1 cellular context compared by ENCODE assay signal in genomic region chr17:49646391-49647255, GRCh38.
TF ChIP-seq lines count a peak whose summit lies in the region.

No MANE protein-coding gene starts in this region.

TF ChIP-seq in HEK293, 187 proteins besides CTCF, POLR2A, EP300 and RAD21 (continued from another document and continues in another):
- TF ChIP-seq ZBTB10 (tag by site-specific recombination; IDR thresholded peaks at IDR 0.05) (no peak), ZNF112 (tag by site-specific recombination; IDR thresholded peaks at IDR 0.05) (no peak), ZNF18 (tag by site-specific recombination; IDR thresholded peaks at IDR 0.05) (no peak), ZBTB17 (tag by site-specific recombination; IDR thresholded peaks at IDR 0.05) (peak; percentile 18; the same call in 1 of the 2 replicates), ZNF654 (tag by site-specific recombination; IDR thresholded peaks at IDR 0.05; ENCODE audit: low read depth) (no peak; the same call in 1 of the 2 replicates), ZNF37A (tag by site-specific recombination; IDR thresholded peaks at IDR 0.05) (no peak), GLIS1 (tag by site-specific recombination; IDR thresholded peaks at IDR 0.05) (peak; percentile 57), ZNF621 (tag by site-specific recombination; IDR thresholded peaks at IDR 0.05) (no peak), SALL2 (tag by site-specific recombination; IDR thresholded peaks at IDR 0.05; ENCODE audit: borderline replicate concordance) (no peak), ZNF155 (tag by site-specific recombination; IDR thresholded peaks at IDR 0.05) (no peak), ZNF214 (tag by site-specific recombination; IDR thresholded peaks at IDR 0.05; ENCODE audit: borderline replicate concordance) (no peak), ZNF24 (tag by site-specific recombination; IDR thresholded peaks at IDR 0.05) (no peak), ZNF10 (tag by site-specific recombination; IDR thresholded peaks at IDR 0.05) (peak; percentile 94), GLI2 (tag by site-specific recombination; IDR thresholded peaks at IDR 0.05; ENCODE audit: borderline replicate concordance, low read depth) (no peak), ZNF544 (tag by site-specific recombination; IDR thresholded peaks at IDR 0.05) (no peak), ZSCAN16 (tag by site-specific recombination; IDR thresholded peaks at IDR 0.05) (no peak), FEZF1 (tag by site-specific recombination; IDR thresholded peaks at IDR 0.05) (peak; percentile 74), KLF7 (tag by site-specific recombination; IDR thresholded peaks at IDR 0.05; ENCODE audit: borderline replicate concordance) (no peak), AEBP2 (tag by site-specific recombination; IDR thresholded peaks at IDR 0.05; ENCODE audit: borderline replicate concordance) (no peak), ZNF747 (tag by site-specific recombination; IDR thresholded peaks at IDR 0.05) (no peak), ZBTB1 (tag by site-specific recombination; IDR thresholded peaks at IDR 0.05) (no peak), ZNF266 (tag by site-specific recombination; IDR thresholded peaks at IDR 0.05; ENCODE audit: low read depth) (no peak), ZNF473 (tag by site-specific recombination; IDR thresholded peaks at IDR 0.05) (no peak), ZNF596 (tag by site-specific recombination; IDR thresholded peaks at IDR 0.05) (no peak), ZNF449 (tag by site-specific recombination; IDR thresholded peaks at IDR 0.05) (no peak), PRDM6 (tag by site-specific recombination; IDR thresholded peaks at IDR 0.05) (peak; percentile 81), ZNF362 (tag by site-specific recombination; IDR thresholded peaks at IDR 0.05) (no peak), ZNF530 (tag by site-specific recombination; IDR thresholded peaks at IDR 0.05; ENCODE audit: low read depth) (no peak), ZNF571 (tag by site-specific recombination; IDR thresholded peaks at IDR 0.05) (no peak), ZNF830 (tag by site-specific recombination; IDR thresholded peaks at IDR 0.05; ENCODE audit: low read depth) (no peak), ZNF658 (tag by site-specific recombination; IDR thresholded peaks at IDR 0.05) (no peak), ZXDB (tag by site-specific recombination; IDR thresholded peaks at IDR 0.05) (no peak), ZSCAN4 (tag by site-specific recombination; IDR thresholded peaks at IDR 0.05) (no peak), PRDM1 (tag by site-specific recombination; IDR thresholded peaks at IDR 0.05) (peak; percentile 89), ZNF404 (tag by site-specific recombination; IDR thresholded peaks at IDR 0.05) (no peak), KLF1 (tag by site-specific recombination; IDR thresholded peaks at IDR 0.05) (no peak), ELK4 (IDR thresholded peaks at IDR 0.05; ENCODE audit: borderline replicate concordance, low read depth, low read length) (no peak), ZSCAN30 (tag by site-specific recombination; IDR thresholded peaks at IDR 0.05) (no peak), ZNF354C (tag by site-specific recombination; IDR thresholded peaks at IDR 0.05; ENCODE audit: borderline replicate concordance, low read depth) (no peak), ZFHX2 (tag by site-specific recombination; conservative IDR thresholded peaks at IDR 0.05) (0 out of 2 replicates have a peak, but pooled peaks have one; percentile 19), ZNF350 (tag by site-specific recombination; IDR thresholded peaks at IDR 0.05) (no peak), ZFP37 (tag by site-specific recombination; IDR thresholded peaks at IDR 0.05) (no peak), HOXA7 (CRISPR knock-in tag; IDR thresholded peaks at IDR 0.05; ENCODE audit: borderline replicate concordance) (no peak), ZNF600 (tag by site-specific recombination; IDR thresholded peaks at IDR 0.05) (peak; percentile 98), ZNF664 (tag by site-specific recombination; IDR thresholded peaks at IDR 0.05) (no peak), ZNF292 (tag by site-specific recombination; IDR thresholded peaks at IDR 0.05; ENCODE audit: borderline replicate concordance, low read depth) (no peak), ZNF311 (tag by site-specific recombination; IDR thresholded peaks at IDR 0.05; ENCODE audit: borderline replicate concordance) (no peak), INSM2 (tag by site-specific recombination; IDR thresholded peaks at IDR 0.05) (peak; percentile 85), ZNF792 (tag by site-specific recombination; IDR thresholded peaks at IDR 0.05) (no peak), PRDM4 (tag by site-specific recombination; IDR thresholded peaks at IDR 0.05) (no peak), SETDB1 (IDR thresholded peaks at IDR 0.05; ENCODE audit: insufficient read length, low read length) (no peak), ZNF510 (tag by site-specific recombination; IDR thresholded peaks at IDR 0.05; ENCODE audit: insufficient replicate concordance) (no peak)
